In the genomic region with DNA sequence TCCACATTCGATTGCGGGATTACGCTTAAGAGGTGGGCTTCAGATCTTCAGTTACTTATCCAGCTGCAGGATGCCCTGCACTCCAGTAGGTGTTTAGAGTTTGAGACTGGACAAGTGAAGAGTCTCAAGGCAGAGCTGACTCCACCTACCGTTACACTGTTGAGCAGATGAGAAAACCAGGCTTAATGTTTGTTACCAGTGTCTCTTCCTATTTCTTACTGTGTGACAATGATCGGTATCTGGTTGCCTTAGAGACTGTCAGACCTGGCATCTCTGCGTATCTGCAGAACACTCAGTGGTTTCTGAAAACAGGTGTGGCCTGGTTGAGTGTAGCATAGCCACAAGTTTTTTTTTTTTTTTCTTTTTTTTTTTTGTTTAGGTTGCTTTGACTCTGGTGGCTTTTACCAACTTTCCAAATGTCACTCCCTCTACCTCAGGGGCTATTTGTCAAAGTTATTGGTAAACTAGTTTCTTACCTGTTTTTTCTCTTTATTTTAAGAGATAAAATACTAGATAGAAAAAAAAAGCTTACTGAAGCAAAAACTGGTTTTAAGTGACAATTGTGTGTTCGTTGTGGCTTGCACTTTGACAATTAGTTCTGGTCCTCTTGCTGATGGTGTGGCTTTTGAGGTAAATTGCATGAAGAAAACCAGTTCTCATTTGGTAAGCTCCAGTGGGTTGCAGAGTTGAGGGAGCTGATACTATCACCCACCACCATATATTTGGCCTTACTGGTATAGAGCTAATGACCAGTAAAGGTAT, we compare ENCODE assay signal across 10 cellular contexts.
DNase-seq lines count a peak whose midpoint lies in the region; ATAC-seq and TF ChIP-seq lines count a peak whose summit lies in the region.
"Had no signal": no experiment of that assay in that cellular context is flagged by ENCODE, and none has a peak within 500 bp of the region (broad histone marks: within the 10 kb centered on the region; RNA-seq: fewer than 3 reads in every experiment).

No MANE protein-coding gene starts in this region.

- no peak overlapping the region for H3K27ac ChIP-seq in caudate nucleus (ENCODE audit: low read depth, low read length)
- H3K27ac ChIP-seq: cardiac muscle cell had no signal

- ATAC-seq in GM21381 (IDR thresholded peaks at IDR 0.05; ENCODE audit: unreplicated experiment) (peak; percentile 87), HG03575 (IDR thresholded peaks at IDR 0.05; ENCODE audit: extremely low read depth, insufficient number of reproducible peaks, low FRiP score, unreplicated experiment) (peak; percentile 80)
- ATAC-seq: HCT116 had no signal

- TF ChIP-seq CTCF in GM12864 (IDR thresholded peaks at IDR 0.05; ENCODE audit: low read depth, low read length, missing control alignments), result peak; percentile 4

- H3K4me3 ChIP-seq in GM12864 (ENCODE audit: low read depth, low read length), result no peak overlapping the region
- H3K4me3 ChIP-seq: cardiac muscle cell had no signal

- DNase-seq in GM12864 (ENCODE audit: low read depth) (peak; percentile 63), NOMO-1 treated with DMSO at 0.1 percent for 48 hours (lab: John Stamatoyannopoulos, UW; ENCODE audit: unreplicated experiment) (no peak), 8988T (no peak), caudate nucleus (lab: John Stamatoyannopoulos, UW) (no peak)
- DNase-seq in activated T-helper 9 cell treated with anti-CD3 and anti-CD28 coated beads, Interleukin-2, amount 50 U/mL, for 16 hours (ENCODE audit: low read depth), result peak; percentile 34
- DNase-seq in stimulated activated CD8-positive, alpha-beta memory T cell treated with anti-CD3 and anti-CD28 coated beads, Interleukin-12 subunit alpha, Interleukin-12 subunit beta, amount 100 ng/mL, for 1 hour (ENCODE audit: low read depth), result peak; percentile 59

Comparison
In these comparisons a context has a peak if more than half of its experiments do, and no peak if none do; other contexts are left out.
1. DNase-seq: peak in GM12864 (single experiment), activated T-helper 9 cell treated with anti-CD3 and anti-CD28 coated beads, Interleukin-2, amount 50 U/mL, for 16 hours (single experiment) and stimulated activated CD8-positive, alpha-beta memory T cell treated with anti-CD3 and anti-CD28 coated beads, Interleukin-12 subunit alpha, Interleukin-12 subunit beta, amount 100 ng/mL, for 1 hour (single experiment); none in NOMO-1 treated with DMSO at 0.1 percent for 48 hours (single experiment), 8988T (single experiment) and caudate nucleus (0 of 61).